9 cellular contexts compared by ENCODE assay signal in genomic region chr3:150232992-150233451, GRCh38.
DNase-seq lines count a peak whose midpoint lies in the region; ATAC-seq and TF ChIP-seq lines count a peak whose summit lies in the region.
"Had no signal": no experiment of that assay in that cellular context is flagged by ENCODE, and none has a peak within 500 bp of the region (broad histone marks: within the 10 kb centered on the region; RNA-seq: fewer than 3 reads in every experiment).

No MANE protein-coding gene starts in this region.

- intact Hi-C loops in gastrocnemius medialis (cut with DNase I; ENCODE audit: low total_unique reads) = no loop called here

- TF ChIP-seq POLR2A in tibial nerve (IDR thresholded peaks at IDR 0.05) (no peak), gastrocnemius medialis (IDR thresholded peaks at IDR 0.05) (no peak)

- no peak overlapping the region for H2AFZ ChIP-seq in fibroblast of lung (ENCODE audit: low read length)

- ATAC-seq in GM21360 (IDR thresholded peaks at IDR 0.05; ENCODE audit: unreplicated experiment) (no peak), gastrocnemius medialis (no peak)

- H3K4me3 ChIP-seq in fibroblast of lung (replicated peaks in 1 of 4; ENCODE audit: control extremely low read depth in 1 of 4, insufficient read depth in 1 of 4, low read depth in 3 of 4, low read length in 4 of 4) = no peak overlapping the region
- H3K4me3 ChIP-seq in tibial nerve = no peak overlapping the region
- H3K4me3 ChIP-seq in gastrocnemius medialis = no peak overlapping the region
- H3K4me3 ChIP-seq: SK-N-MC had no signal

- H3K79me2 ChIP-seq in fibroblast of lung (ENCODE audit: control insufficient read depth, insufficient read depth, low read length) = no peaks in the 10 kb centered on the region

- no peak overlapping the region for H3K4me2 ChIP-seq in fibroblast of lung (ENCODE audit: extremely low read depth, insufficient read depth, low read length)

- in situ Hi-C loops in gastrocnemius medialis (cut with MboI; ENCODE audit: low sequenced_read_pairs in 4 of 4) = loop anchor here in 1 of 4 donors (5.0 kb wide), 1 partner anchor 264 kb away; no protein-coding TSS in a partner anchor

- no peaks in the 10 kb centered on the region for H4K20me1 ChIP-seq in fibroblast of lung (ENCODE audit: control insufficient read depth, extremely low read depth, insufficient read depth, low read length)

- no peak for TF ChIP-seq CTCF in fibroblast of lung (conservative IDR thresholded peaks at IDR 0.05 in 1 of 2, IDR thresholded peaks at IDR 0.05 in 1 of 2; ENCODE audit: low read depth in 1 of 2, low read length in 2 of 2)
- TF ChIP-seq CTCF in tibial nerve (IDR thresholded peaks at IDR 0.05) = no peak
- TF ChIP-seq CTCF in gastrocnemius medialis (IDR thresholded peaks at IDR 0.05 in 4 of 5, conservative IDR thresholded peaks at IDR 0.05 in 1 of 5) = no peak

- no peak for TF ChIP-seq EP300 in tibial nerve (IDR thresholded peaks at IDR 0.05)

- H3K9ac ChIP-seq in fibroblast of lung (ENCODE audit: insufficient read depth, low read length) = no peak overlapping the region

- H3K27ac ChIP-seq in fibroblast of lung (ENCODE audit: insufficient read depth, low read length) = peak overlapping the region; percentile 6
- peak overlapping the region in 1 of 4 donors; percentile 29 for H3K27ac ChIP-seq in tibial nerve
- H3K27ac ChIP-seq in gastrocnemius medialis = peak overlapping the region in 2 of 4 donors; percentile 25 to 69
- H3K27ac ChIP-seq: SK-N-MC had no signal

- H3K9me3 ChIP-seq in fibroblast of lung (ENCODE audit: control insufficient read depth, insufficient read depth, low read depth, low read length) (no peaks in the 10 kb centered on the region), tibial nerve (no peaks in the 10 kb centered on the region), gastrocnemius medialis (no peaks in the 10 kb centered on the region)

- 24 to 25% methylated on average over 4 of the region's 4 CpGs for WGBS in tibial nerve, 2 donors

- DNase-seq in EH (ENCODE audit: low read depth) (peak; percentile 32), NCI-H69 (lab: John Stamatoyannopoulos, UW) (peak; percentile 28), fibroblast of lung (ENCODE audit: low read depth in 2 of 2) (peak; percentile 54 to 84), occipital lobe (lab: John Stamatoyannopoulos, UW) (peak; percentile 29), tibial nerve (ENCODE audit: low spot score in 2 of 2) (no peak), gastrocnemius medialis (no peak)
- DNase-seq in stimulated activated CD4-positive, alpha-beta T cell treated with anti-CD3 and anti-CD28 coated beads, Interleukin-4, amount 100 ng/mL, for 24 hours = no peak

- peaks cover 26% of the 10 kb centered on the region for H3K4me1 ChIP-seq in fibroblast of lung (ENCODE audit: control insufficient read depth, extremely low read depth, insufficient read depth, low read length)
- peaks cover 0 to 18% (median 5%) of the 10 kb centered on the region in 4 donors for H3K4me1 ChIP-seq in tibial nerve
- H3K4me1 ChIP-seq in gastrocnemius medialis = peaks cover 0 to 28% of the 10 kb centered on the region in 2 donors

- H3K27me3 ChIP-seq in fibroblast of lung (ENCODE audit: control insufficient read depth, insufficient read depth, low read length) (no peaks in the 10 kb centered on the region), tibial nerve (no peaks in the 10 kb centered on the region), gastrocnemius medialis (no peaks in the 10 kb centered on the region)

- H3K36me3 ChIP-seq in fibroblast of lung (ENCODE audit: control insufficient read depth, insufficient read depth, low read length) (peaks cover 2% of the 10 kb centered on the region), tibial nerve (no peaks in the 10 kb centered on the region), gastrocnemius medialis (no peaks in the 10 kb centered on the region)

Comparison
In these comparisons a context has a peak if more than half of its experiments do, and no peak if none do; other contexts are left out.
1. DNase-seq: peak in EH (single experiment), NCI-H69 (single experiment), fibroblast of lung (2 of 2) and occipital lobe (single experiment); none in stimulated activated CD4-positive, alpha-beta T cell treated with anti-CD3 and anti-CD28 coated beads, Interleukin-4, amount 100 ng/mL, for 24 hours (single experiment), tibial nerve (0 of 2) and gastrocnemius medialis (0 of 2).